19 cellular contexts compared by ENCODE assay signal in the genomic region with DNA sequence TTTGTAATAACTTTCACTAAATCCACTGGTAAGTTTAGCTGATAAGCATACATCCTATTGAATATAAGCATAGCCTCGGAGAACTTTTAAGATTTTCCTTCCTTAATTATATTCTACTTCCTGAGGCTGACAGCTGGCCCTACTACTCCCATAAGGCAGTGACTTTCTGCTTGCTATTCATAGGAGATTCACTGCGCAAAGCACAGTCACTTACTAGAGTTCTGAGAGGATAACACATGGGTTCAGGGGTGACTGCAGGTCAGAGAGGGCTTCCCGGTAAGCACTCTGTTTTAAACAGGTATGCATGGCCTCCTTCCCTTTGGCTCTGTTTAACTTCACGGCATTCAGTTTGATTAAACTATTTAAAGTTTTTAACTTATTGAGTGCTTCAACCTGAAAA.
DNase-seq lines count a peak whose midpoint lies in the region; ATAC-seq, FAIRE-seq and TF ChIP-seq lines count a peak whose summit lies in the region.
"Had no signal": no experiment of that assay in that cellular context is flagged by ENCODE, and none has a peak within 500 bp of the region (broad histone marks: within the 10 kb centered on the region; RNA-seq: fewer than 3 reads in every experiment).

No MANE protein-coding gene starts in this region.

- H4K20me1 ChIP-seq in BLaER1 treated with 17β-estradiol and CSF1 and Interleukin-3, amounts not matched to agents 10 nM and 100 nM = no peaks in the 10 kb centered on the region
- no peaks in the 10 kb centered on the region for H4K20me1 ChIP-seq in DOHH2 (ENCODE audit: control insufficient read depth, insufficient read depth, low read depth, low read length)

- H3K9me3 Mint-ChIP-seq in activated CD4-positive, alpha-beta T cell treated with anti-CD3 and anti-CD28 coated beads for 36 hours (ENCODE audit: low read depth) = no peaks in the 10 kb centered on the region
- H3K9me3 Mint-ChIP-seq: CD8-positive, alpha-beta T cell had no signal

- no peak for TF ChIP-seq CTCF in DOHH2 (IDR thresholded peaks at IDR 0.05; ENCODE audit: low read depth, low read length, poor library complexity, severe bottlenecking)
- TF ChIP-seq CTCF in pancreas (IDR thresholded peaks at IDR 0.05) = no peak

- peak overlapping the region in 8 of 11 experiments; percentile 27 to 65 (median 54); a peak in 14 of 22 replicates for H3K4me2 ChIP-seq in BLaER1 treated with 17β-estradiol and CSF1 and Interleukin-3, amounts not matched to agents 10 nM and 100 nM
- H3K4me2 ChIP-seq in DOHH2 (ENCODE audit: low read length) = peak overlapping the region; percentile 45
- H3K4me2 ChIP-seq: KMS-11 had no signal

- peak overlapping the region in 6 of 11 experiments; percentile 9 to 89 (median 54); a peak in 7 of 22 replicates for H3K27ac ChIP-seq in BLaER1 treated with 17β-estradiol and CSF1 and Interleukin-3, amounts not matched to agents 10 nM and 100 nM
- H3K27ac ChIP-seq in DOHH2 (ENCODE audit: low read depth, low read length) (peak overlapping the region; percentile 97), pancreas (peak overlapping the region in 3 of 4 donors; percentile 3 to 80 (median 67))
- H3K27ac ChIP-seq: KMS-11 had no signal

- H3K79me2 ChIP-seq in DOHH2 (ENCODE audit: control insufficient read depth, low read length) = no peaks in the 10 kb centered on the region

- H3K27me3 ChIP-seq in BLaER1 treated with 17β-estradiol and CSF1 and Interleukin-3, amounts not matched to agents 10 nM and 100 nM = no peaks in the 10 kb centered on the region
- H3K27me3 ChIP-seq in DOHH2 (ENCODE audit: control insufficient read depth, low read length) (no peaks in the 10 kb centered on the region), pancreas (no peaks in the 10 kb centered on the region)

- H3K9ac ChIP-seq in BLaER1 treated with 17β-estradiol and CSF1 and Interleukin-3, amounts not matched to agents 10 nM and 100 nM = peak overlapping the region in 1 of 11 experiments; percentile 5; a peak in 1 of 22 replicates
- H3K9ac ChIP-seq: KMS-11 had no signal

- no peak for FAIRE-seq in pancreas (lab: Jason Lieb, UNC)
- FAIRE-seq: GM12878 had no signal

- H3K9me3 ChIP-seq in BLaER1 treated with 17β-estradiol and CSF1 and Interleukin-3, amounts not matched to agents 10 nM and 100 nM (replicated peaks in 1 of 11) = no peaks in the 10 kb centered on the region
- H3K9me3 ChIP-seq in DOHH2 (ENCODE audit: control insufficient read depth, insufficient read depth, low read length) (no peaks in the 10 kb centered on the region), pancreas (no peaks in the 10 kb centered on the region)

- H3K27me3 Mint-ChIP-seq in activated CD4-positive, alpha-beta T cell treated with anti-CD3 and anti-CD28 coated beads for 36 hours = no peaks in the 10 kb centered on the region

- peaks cover 0 to 37% (median 14%) of the 10 kb centered on the region in 11 experiments; a peak in 15 of 22 replicates for H3K36me3 ChIP-seq in BLaER1 treated with 17β-estradiol and CSF1 and Interleukin-3, amounts not matched to agents 10 nM and 100 nM
- H3K36me3 ChIP-seq in DOHH2 (ENCODE audit: control insufficient read depth, low read length) = peaks cover 23% of the 10 kb centered on the region
- H3K36me3 ChIP-seq in pancreas = no peaks in the 10 kb centered on the region

- CTCF ChIA-PET in activated CD4-positive, alpha-beta T cell treated with anti-CD3 and anti-CD28 coated beads for 36 hours (lab: Charles Lee) = interaction anchor here (0.6 to 0.8 kb wide), 2 partner anchors 41 to 240 kb away, joined by 3 read pairs; no protein-coding TSS in a partner anchor

- WGBS in pancreas, 2 donors = 39% methylated on average over 4 of the region's 4 CpGs

- H3K9me2 ChIP-seq in DOHH2 (replicated peaks; ENCODE audit: control insufficient read depth, low read length) = no peaks in the 10 kb centered on the region

- H3K4me3 Mint-ChIP-seq in activated CD4-positive, alpha-beta T cell treated with anti-CD3 and anti-CD28 coated beads for 36 hours = no peak overlapping the region
- H3K4me3 Mint-ChIP-seq: CD8-positive, alpha-beta T cell had no signal

- ATAC-seq in pancreas = peak in 3 of 4 donors; percentile 4 to 33 (median 16)
- ATAC-seq in activated CD4-positive, alpha-beta T cell treated with anti-CD3 and anti-CD28 coated beads for 36 hours = no peak
- ATAC-seq: CD8-positive, alpha-beta T cell; GM12878; Right ventricle myocardium inferior had no signal

- POLR2A ChIA-PET in activated CD4-positive, alpha-beta T cell treated with anti-CD3 and anti-CD28 coated beads for 36 hours (lab: Charles Lee) = no interaction called here

- H3K4me1 ChIP-seq in BLaER1 treated with 17β-estradiol and CSF1 and Interleukin-3, amounts not matched to agents 10 nM and 100 nM = peaks cover 31 to 87% (median 69%) of the 10 kb centered on the region in 10 experiments
- peaks cover 97% of the 10 kb centered on the region for H3K4me1 ChIP-seq in DOHH2 (ENCODE audit: control insufficient read depth, low read length)
- peaks cover 31 to 73% (median 64%) of the 10 kb centered on the region in 3 donors for H3K4me1 ChIP-seq in pancreas

- peak; percentile 14 for DNase-seq in UCSD-AML1 (lab: John Stamatoyannopoulos, UW; ENCODE audit: unreplicated experiment)
- peak in 1 of 6 donors; percentile 29 for DNase-seq in pancreas
- no peak for DNase-seq in D341Med (ENCODE audit: low spot score)
- DNase-seq in iPS-NIHi11 (ENCODE audit: low spot score) = no peak
- no peak for DNase-seq in activated CD4-positive, alpha-beta T cell treated with anti-CD3 and anti-CD28 coated beads for 36 hours
- DNase-seq: ACHN; C1 segment of cervical spinal cord; CD8-positive, alpha-beta T cell; NCI-H1105; NCI-H146; NCI-H2029 treated with DMSO at 0.1 percent for 48 hours; NCI-H226; NCI-H774; OCI-M1 had no signal

- H3K27ac Mint-ChIP-seq in activated CD4-positive, alpha-beta T cell treated with anti-CD3 and anti-CD28 coated beads for 36 hours = no peak overlapping the region
- H3K27ac Mint-ChIP-seq: CD8-positive, alpha-beta T cell had no signal

- H3K36me3 Mint-ChIP-seq in activated CD4-positive, alpha-beta T cell treated with anti-CD3 and anti-CD28 coated beads for 36 hours (ENCODE audit: low read depth) = peaks cover 14% of the 10 kb centered on the region

- intact Hi-C loops in pancreas (cut with DNase I) = no loop called here
- intact Hi-C loops in activated CD4-positive, alpha-beta T cell treated with anti-CD3 and anti-CD28 coated beads for 36 hours (cut with DNase I, micrococcal nuclease) = no loop called here

- peaks cover 51% of the 10 kb centered on the region for H3F3A ChIP-seq in DOHH2 (ENCODE audit: control insufficient read depth, insufficient read depth)

- no peak overlapping the region for H3K4me3 ChIP-seq in BLaER1 treated with 17β-estradiol and CSF1 and Interleukin-3, amounts not matched to agents 10 nM and 100 nM
- H3K4me3 ChIP-seq in DOHH2 (ENCODE audit: low read length) (0 out of 2 replicates have a peak overlapping the region, but pooled peaks have one; percentile 18), pancreas (no peak overlapping the region)
- H3K4me3 ChIP-seq: GM12878 had no signal

- H3K4me1 Mint-ChIP-seq in activated CD4-positive, alpha-beta T cell treated with anti-CD3 and anti-CD28 coated beads for 36 hours = peaks cover 12% of the 10 kb centered on the region
